In the genomic region with DNA sequence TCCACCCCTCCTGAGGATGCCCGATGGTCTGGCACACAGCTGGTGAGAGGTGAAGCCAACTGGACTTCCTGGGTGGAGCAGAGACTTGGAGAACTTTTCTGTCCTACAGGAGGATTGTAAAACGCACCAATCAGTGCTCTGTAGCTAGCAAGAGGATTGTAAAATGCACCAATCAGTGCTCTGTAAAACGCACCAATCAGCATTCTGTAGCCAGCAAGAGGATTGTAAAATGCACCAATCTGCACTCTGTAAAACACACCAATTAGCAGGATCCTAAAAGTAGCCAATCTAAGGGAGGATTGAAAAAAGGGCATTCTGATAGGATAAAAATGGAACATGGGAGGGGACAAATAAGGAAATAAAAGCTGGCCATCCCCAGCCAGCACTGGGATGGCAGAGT, we compare ENCODE assay signal across 27 cellular contexts.
DNase-seq lines count a peak whose midpoint lies in the region; ATAC-seq, FAIRE-seq and TF ChIP-seq lines count a peak whose summit lies in the region.
"Had no signal": no experiment of that assay in that cellular context is flagged by ENCODE, and none has a peak within 500 bp of the region (broad histone marks: within the 10 kb centered on the region; RNA-seq: fewer than 3 reads in every experiment).

No MANE protein-coding gene starts in this region.

- no peak overlapping the region for H3K4me3 ChIP-seq in A549
- no peak overlapping the region for H3K4me3 ChIP-seq in K562
- H3K4me3 ChIP-seq in osteoblast (ENCODE audit: insufficient read depth, low read length) = no peak overlapping the region
- H3K4me3 ChIP-seq: BLaER1 treated with 17β-estradiol and CSF1 and Interleukin-3, amounts not matched to agents 10 nM and 100 nM; GM12878; GM23338; HAP-1 had no signal

- TF ChIP-seq RAD21 in A549 (conservative IDR thresholded peaks at IDR 0.05 in 1 of 2, IDR thresholded peaks at IDR 0.05 in 1 of 2) = no peak
- no peak for TF ChIP-seq RAD21 in K562 (CRISPR knock-in tag; conservative IDR thresholded peaks at IDR 0.05 in 1 of 2, IDR thresholded peaks at IDR 0.05 in 1 of 2)

- POLR2A ChIA-PET in A549 (lab: Yijun Ruan, JAX) (no interaction called here), K562 (lab: Yijun Ruan, JAX) (interaction anchor here (0.5 to 0.9 kb wide), 3 partner anchors 15 to 556 kb away, joined by 3 to 4 read pairs (median 3); no protein-coding TSS in a partner anchor)

- H3K27me3 ChIP-seq in K562 (ENCODE audit: control insufficient read depth in 2 of 2, insufficient read depth in 2 of 2, low read length in 2 of 2) = peaks cover 2 to 37% of the 10 kb centered on the region in 2 experiments; a peak in 3 of 5 replicates
- no peaks in the 10 kb centered on the region for H3K27me3 ChIP-seq in osteoblast (ENCODE audit: insufficient read depth, low read length)
- H3K27me3 ChIP-seq: BE2C; BLaER1 treated with 17β-estradiol and CSF1 and Interleukin-3, amounts not matched to agents 10 nM and 100 nM had no signal

- WGBS in A549 (ENCODE audit: missing lambda C conversion rate) = 61% methylated on average over 3 of the region's 3 CpGs
- 11% methylated on average over 3 of the region's 3 CpGs for WGBS in K562 (ENCODE audit: insufficient coverage, low coverage, missing lambda C conversion rate)

- in situ Hi-C loops in K562 (cut with MboI) = no loop called here

- TF ChIP-seq POLR2A in A549 (IDR thresholded peaks at IDR 0.05; ENCODE audit: low read length) (no peak), K562 (conservative IDR thresholded peaks at IDR 0.05) (no peak)

- H3K4me2 ChIP-seq in A549 = no peak overlapping the region
- H3K4me2 ChIP-seq in K562 (ENCODE audit: insufficient read depth, low read length) = no peak overlapping the region
- no peak overlapping the region for H3K4me2 ChIP-seq in osteoblast (ENCODE audit: insufficient read depth, low read length)
- H3K4me2 ChIP-seq: BLaER1 treated with 17β-estradiol and CSF1 and Interleukin-3, amounts not matched to agents 10 nM and 100 nM; GM23338 had no signal

- H3K9me3 ChIP-seq in A549 (no peaks in the 10 kb centered on the region), K562 (replicated peaks; ENCODE audit: control insufficient read depth, insufficient read depth, low read depth, low read length) (peaks cover 2% of the 10 kb centered on the region), osteoblast (ENCODE audit: low read depth, low read length) (no peaks in the 10 kb centered on the region)
- H3K9me3 ChIP-seq: BE2C, HAP-1 had no signal

- peak overlapping the region; percentile 59 for H3K4me3 Mint-ChIP-seq in activated naive CD4-positive, alpha-beta T cell treated with anti-CD3 and anti-CD28 coated beads, Interleukin-2, amount 50 U/mL, for 24 hours
- H3K4me3 Mint-ChIP-seq in activated naive CD4-positive, alpha-beta T cell treated with anti-CD3 and anti-CD28 coated beads for 36 hours = no peak overlapping the region
- H3K4me3 Mint-ChIP-seq in activated T-helper 1 cell treated with anti-CD3 and anti-CD28 coated beads, Interleukin-12 subunit alpha, Interleukin-12 subunit beta, Interleukin-2, Interleukin-4 antibody, amounts not matched to agents 30 ng/mL and 10 ng/mL and 1 ng/mL, durations not matched to agents 14 hours and 24 hours and 36 hours = no peak overlapping the region
- H3K4me3 Mint-ChIP-seq: CD14-positive monocyte; CD4-positive, alpha-beta T cell; GM23338; HFFc6 had no signal

- BruUV-seq in K562 (replicated peaks; lab: Mats Ljungman, UMichigan) = no TSS peak

- no peaks in the 10 kb centered on the region for H3K79me2 ChIP-seq in K562 (ENCODE audit: control insufficient read depth, insufficient read depth, low read length)
- no peaks in the 10 kb centered on the region for H3K79me2 ChIP-seq in osteoblast (ENCODE audit: insufficient read depth, low read length)

- no peak overlapping the region for H2AFZ ChIP-seq in K562 (ENCODE audit: low read depth, low read length)
- H2AFZ ChIP-seq in osteoblast (ENCODE audit: low read length) = no peak overlapping the region
- H2AFZ ChIP-seq: GM23338 had no signal

- CTCF ChIA-PET in activated naive CD4-positive, alpha-beta T cell treated with anti-CD3 and anti-CD28 coated beads for 36 hours (lab: Charles Lee) = interaction anchor here (0.7 kb wide), 2 partner anchors 8 to 9 kb away, joined by 3 read pairs; no protein-coding TSS in a partner anchor
- CTCF ChIA-PET in A549 (lab: Yijun Ruan, JAX) = interaction anchor here (0.7 to 4.2 kb wide), 7 partner anchors 12 to 156 kb away, joined by 3 to 38 read pairs (median 4); partner anchors contain the start of gene CHSY1
- CTCF ChIA-PET in K562 (lab: Yijun Ruan, JAX; ENCODE audit: low intra/inter-chr PET ratio) = no interaction called here

- no peak overlapping the region for H3K9ac ChIP-seq in K562 (ENCODE audit: insufficient read depth in 1 of 2, low read depth in 2 of 2, low read length in 2 of 2)
- H3K9ac ChIP-seq: BLaER1 treated with 17β-estradiol and CSF1 and Interleukin-3, amounts not matched to agents 10 nM and 100 nM had no signal

- no peaks in the 10 kb centered on the region for H3K36me3 Mint-ChIP-seq in activated naive CD4-positive, alpha-beta T cell treated with anti-CD3 and anti-CD28 coated beads, Interleukin-2, amount 50 U/mL, for 24 hours
- no peaks in the 10 kb centered on the region for H3K36me3 Mint-ChIP-seq in activated naive CD4-positive, alpha-beta T cell treated with anti-CD3 and anti-CD28 coated beads for 36 hours (ENCODE audit: low read depth)
- peaks cover 3% of the 10 kb centered on the region for H3K36me3 Mint-ChIP-seq in activated T-helper 1 cell treated with anti-CD3 and anti-CD28 coated beads, Interleukin-12 subunit alpha, Interleukin-12 subunit beta, Interleukin-2, Interleukin-4 antibody, amounts not matched to agents 30 ng/mL and 10 ng/mL and 1 ng/mL, durations not matched to agents 14 hours and 24 hours and 36 hours (ENCODE audit: low read depth)
- H3K36me3 Mint-ChIP-seq: CD14-positive monocyte; CD8-positive, alpha-beta memory T cell had no signal

- no peaks in the 10 kb centered on the region for H3K27me3 Mint-ChIP-seq in activated naive CD4-positive, alpha-beta T cell treated with anti-CD3 and anti-CD28 coated beads, Interleukin-2, amount 50 U/mL, for 24 hours
- no peaks in the 10 kb centered on the region for H3K27me3 Mint-ChIP-seq in activated naive CD4-positive, alpha-beta T cell treated with anti-CD3 and anti-CD28 coated beads for 36 hours (ENCODE audit: low read depth)
- H3K27me3 Mint-ChIP-seq in activated T-helper 1 cell treated with anti-CD3 and anti-CD28 coated beads, Interleukin-12 subunit alpha, Interleukin-12 subunit beta, Interleukin-2, Interleukin-4 antibody, amounts not matched to agents 30 ng/mL and 10 ng/mL and 1 ng/mL, durations not matched to agents 14 hours and 24 hours and 36 hours (ENCODE audit: insufficient read depth) = no peaks in the 10 kb centered on the region
- H3K27me3 Mint-ChIP-seq: CD4-positive, alpha-beta T cell had no signal

- no peak for DNase-seq in activated naive CD4-positive, alpha-beta T cell treated with anti-CD3 and anti-CD28 coated beads for 36 hours
- no peak for DNase-seq in A549 (ENCODE audit: low read depth in 1 of 2, low spot score in 1 of 2)
- DNase-seq in K562 (ENCODE audit: extremely low read depth in 1 of 4, low spot score in 3 of 4) = no peak
- DNase-seq in osteoblast (ENCODE audit: insufficient read length, low spot score, missing footprints) = peak; percentile 27
- DNase-seq in SIG-M5 treated with dmso at 0.1 percent for 504 hours (lab: John Stamatoyannopoulos, UW; ENCODE audit: unreplicated experiment) = no peak
- DNase-seq in activated T-helper 1 cell treated with anti-CD3 and anti-CD28 coated beads, Interleukin-12 subunit alpha, Interleukin-12 subunit beta, Interleukin-2, Interleukin-4 antibody, amounts not matched to agents 30 ng/mL and 10 ng/mL and 1 ng/mL, durations not matched to agents 14 hours and 24 hours and 36 hours (ENCODE audit: low spot score) = no peak
- DNase-seq: ACHN; AML-193; BE2C; CD4-positive, alpha-beta T cell; CD8-positive, alpha-beta memory T cell; DMS 273 treated with DMSO at 0.1 percent for 48 hours; DMS79; EL; GDM1; HFFc6 had no signal

- intact Hi-C loops in activated naive CD4-positive, alpha-beta T cell treated with anti-CD3 and anti-CD28 coated beads for 36 hours (cut with micrococcal nuclease) = no loop called here
- intact Hi-C loops in K562 (cut with micrococcal nuclease) = no loop called here
- intact Hi-C loops in activated T-helper 1 cell treated with anti-CD3 and anti-CD28 coated beads, Interleukin-12 subunit alpha, Interleukin-12 subunit beta, Interleukin-2, Interleukin-4 antibody, amounts not matched to agents 30 ng/mL and 10 ng/mL and 1 ng/mL, durations not matched to agents 14 hours and 24 hours and 36 hours (cut with micrococcal nuclease) = no loop called here

- H3K4me1 ChIP-seq in A549 (peaks cover 8% of the 10 kb centered on the region; the same call in 2 of the 3 replicates), K562 (replicated peaks in 1 of 2; ENCODE audit: control insufficient read depth in 2 of 2, insufficient read depth in 2 of 2, low read length in 2 of 2) (peaks cover 0 to 12% of the 10 kb centered on the region in 2 experiments; a peak in 2 of 5 replicates), osteoblast (ENCODE audit: insufficient read depth, low read length) (no peaks in the 10 kb centered on the region)
- H3K4me1 ChIP-seq: BE2C had no signal

- no peak for TF ChIP-seq CTCF in A549 (IDR thresholded peaks at IDR 0.05)
- no peak for TF ChIP-seq CTCF in K562 (IDR thresholded peaks at IDR 0.05 in 2 of 3, conservative IDR thresholded peaks at IDR 0.05 in 1 of 3; ENCODE audit: insufficient read depth in 2 of 3, low read depth in 1 of 3, low read length in 3 of 3)
- TF ChIP-seq CTCF in osteoblast (IDR thresholded peaks at IDR 0.05; ENCODE audit: extremely low read depth, low read depth, low read length) = no peak

- no peak overlapping the region for H3K27ac Mint-ChIP-seq in activated naive CD4-positive, alpha-beta T cell treated with anti-CD3 and anti-CD28 coated beads, Interleukin-2, amount 50 U/mL, for 24 hours
- no peak overlapping the region for H3K27ac Mint-ChIP-seq in activated naive CD4-positive, alpha-beta T cell treated with anti-CD3 and anti-CD28 coated beads for 36 hours
- no peak overlapping the region for H3K27ac Mint-ChIP-seq in activated T-helper 1 cell treated with anti-CD3 and anti-CD28 coated beads, Interleukin-12 subunit alpha, Interleukin-12 subunit beta, Interleukin-2, Interleukin-4 antibody, amounts not matched to agents 30 ng/mL and 10 ng/mL and 1 ng/mL, durations not matched to agents 14 hours and 24 hours and 36 hours
- H3K27ac Mint-ChIP-seq: CD14-positive monocyte; CD4-positive, alpha-beta T cell; CD8-positive, alpha-beta memory T cell; GM23338; HFFc6 had no signal

- H3K9me3 Mint-ChIP-seq in activated naive CD4-positive, alpha-beta T cell treated with anti-CD3 and anti-CD28 coated beads, Interleukin-2, amount 50 U/mL, for 24 hours = peaks cover 5% of the 10 kb centered on the region
- H3K9me3 Mint-ChIP-seq in activated naive CD4-positive, alpha-beta T cell treated with anti-CD3 and anti-CD28 coated beads for 36 hours = no peaks in the 10 kb centered on the region
- no peaks in the 10 kb centered on the region for H3K9me3 Mint-ChIP-seq in activated T-helper 1 cell treated with anti-CD3 and anti-CD28 coated beads, Interleukin-12 subunit alpha, Interleukin-12 subunit beta, Interleukin-2, Interleukin-4 antibody, amounts not matched to agents 30 ng/mL and 10 ng/mL and 1 ng/mL, durations not matched to agents 14 hours and 24 hours and 36 hours
- H3K9me3 Mint-ChIP-seq: CD4-positive, alpha-beta T cell; CD8-positive, alpha-beta memory T cell had no signal

- TF ChIP-seq EP300 in A549 (IDR thresholded peaks at IDR 0.05) (no peak), K562 (IDR thresholded peaks at IDR 0.05; ENCODE audit: low read length) (no peak)

- no peaks in the 10 kb centered on the region for H3K36me3 ChIP-seq in K562 (ENCODE audit: control insufficient read depth, insufficient read depth, low read length)
- no peaks in the 10 kb centered on the region for H3K36me3 ChIP-seq in osteoblast (ENCODE audit: insufficient read depth, low read length)
- H3K36me3 ChIP-seq: BE2C; BLaER1 treated with 17β-estradiol and CSF1 and Interleukin-3, amounts not matched to agents 10 nM and 100 nM; HAP-1 had no signal

- no peak overlapping the region for H3K27ac ChIP-seq in A549
- no peak overlapping the region for H3K27ac ChIP-seq in K562 (ENCODE audit: extremely low read depth, low read depth, low read length)
- H3K27ac ChIP-seq in osteoblast (ENCODE audit: low read depth, low read length) = no peak overlapping the region
- H3K27ac ChIP-seq: 22Rv1; BLaER1 treated with 17β-estradiol and CSF1 and Interleukin-3, amounts not matched to agents 10 nM and 100 nM had no signal

- H4K20me1 ChIP-seq in K562 (replicated peaks; ENCODE audit: control insufficient read depth, insufficient read depth, low read length) = no peaks in the 10 kb centered on the region
- H4K20me1 ChIP-seq in osteoblast (ENCODE audit: insufficient read depth, low read length) = no peaks in the 10 kb centered on the region
- H4K20me1 ChIP-seq: BLaER1 treated with 17β-estradiol and CSF1 and Interleukin-3, amounts not matched to agents 10 nM and 100 nM had no signal

- no peaks in the 10 kb centered on the region for H3K9me1 ChIP-seq in K562 (ENCODE audit: control insufficient read depth, insufficient read depth, low read length)

- FAIRE-seq in A549 (lab: Jason Lieb, UNC) (no peak), K562 (lab: Jason Lieb, UNC) (no peak)
- FAIRE-seq: A204.1, D721Med, GM12878, H54 had no signal

- ATAC-seq in A549 (peak in 1 of 2 experiments; percentile 18; a peak in 1 of 6 replicates), K562 (no peak), GM18868 (IDR thresholded peaks at IDR 0.05; ENCODE audit: unreplicated experiment) (no peak)
- ATAC-seq: GM12878, GM23338 had no signal

- H3K4me1 Mint-ChIP-seq in activated naive CD4-positive, alpha-beta T cell treated with anti-CD3 and anti-CD28 coated beads, Interleukin-2, amount 50 U/mL, for 24 hours = no peaks in the 10 kb centered on the region
- H3K4me1 Mint-ChIP-seq in activated naive CD4-positive, alpha-beta T cell treated with anti-CD3 and anti-CD28 coated beads for 36 hours (ENCODE audit: low read depth) = no peaks in the 10 kb centered on the region
- peaks cover 4% of the 10 kb centered on the region for H3K4me1 Mint-ChIP-seq in activated T-helper 1 cell treated with anti-CD3 and anti-CD28 coated beads, Interleukin-12 subunit alpha, Interleukin-12 subunit beta, Interleukin-2, Interleukin-4 antibody, amounts not matched to agents 30 ng/mL and 10 ng/mL and 1 ng/mL, durations not matched to agents 14 hours and 24 hours and 36 hours (ENCODE audit: low read depth)
- H3K4me1 Mint-ChIP-seq: CD14-positive monocyte had no signal
